19 cellular contexts compared by ENCODE assay signal in genomic region chr5:4080370-4080769, GRCh38.
DNase-seq lines count a peak whose midpoint lies in the region; ATAC-seq, FAIRE-seq and TF ChIP-seq lines count a peak whose summit lies in the region.
"Had no signal": no experiment of that assay in that cellular context is flagged by ENCODE, and none has a peak within 500 bp of the region (broad histone marks: within the 10 kb centered on the region; RNA-seq: fewer than 3 reads in every experiment).

No MANE protein-coding gene starts in this region.

- H2BK5ac ChIP-seq in H1 (ENCODE audit: low read depth, low read length) (no peak overlapping the region; the same call in 1 of the 2 replicates), trophoblast cell (ENCODE audit: low read depth, low read length, poor library complexity) (no peak overlapping the region)

- H3K27me3 ChIP-seq in HepG2 (ENCODE audit: control insufficient read depth in 1 of 2, insufficient read depth in 2 of 2, low read length in 2 of 2) (no peaks in the 10 kb centered on the region), right lobe of liver (no peaks in the 10 kb centered on the region), H1 (replicated peaks in 1 of 4; ENCODE audit: control insufficient read depth in 3 of 4, extremely low read depth in 1 of 4, insufficient read depth in 3 of 4, low read length in 3 of 4) (no peaks in the 10 kb centered on the region; a peak in 1 of 7 replicates), trophoblast cell (ENCODE audit: insufficient read depth, low read length) (no peaks in the 10 kb centered on the region)
- H3K27me3 ChIP-seq in naive thymus-derived CD4-positive, alpha-beta T cell (ENCODE audit: control insufficient read depth in 2 of 2, insufficient read depth in 2 of 2, low read length in 2 of 2) = no peaks in the 10 kb centered on the region
- H3K27me3 ChIP-seq: BLaER1 had no signal

- H2AK5ac ChIP-seq in H1 (ENCODE audit: low read depth, low read length) (peak overlapping the region; percentile 70; the same call in 1 of the 2 replicates), trophoblast cell (ENCODE audit: low read length) (no peak overlapping the region)

- H3K4me3 ChIP-seq in HepG2 (replicated peaks in 1 of 3; ENCODE audit: insufficient read depth in 1 of 3, low read depth in 2 of 3, low read length in 3 of 3) = no peak overlapping the region
- H3K4me3 ChIP-seq in right lobe of liver = no peak overlapping the region
- H3K4me3 ChIP-seq in H1 (ENCODE audit: extremely low read depth in 1 of 4, insufficient read depth in 2 of 4, low read depth in 3 of 4, low read length in 4 of 4) = no peak overlapping the region
- H3K4me3 ChIP-seq in naive thymus-derived CD4-positive, alpha-beta T cell (ENCODE audit: low read length) = no peak overlapping the region
- peak overlapping the region; percentile 53 for H3K4me3 ChIP-seq in trophoblast cell (ENCODE audit: low read depth, low read length)
- H3K4me3 ChIP-seq: BLaER1, HAP-1 had no signal

- FAIRE-seq in HepG2 (lab: Jason Lieb, UNC) (no peak), H1 (lab: Jason Lieb, UNC) (no peak)
- FAIRE-seq: GM19239 had no signal

- DNase-seq in HepG2 (ENCODE audit: low spot score) (no peak), right lobe of liver (no peak), H1 (ENCODE audit: low read depth in 1 of 2, low spot score in 2 of 2) (no peak), trophoblast cell (no peak), DMS53 treated with DMSO at 0.1 percent for 48 hours (lab: John Stamatoyannopoulos, UW; ENCODE audit: unreplicated experiment) (no peak), HuH-7 (ENCODE audit: low spot score) (no peak)
- DNase-seq in naive thymus-derived CD4-positive, alpha-beta T cell = no peak
- DNase-seq in activated T-cell treated with anti-CD3 and anti-CD28 coated beads, Interleukin-2, amount 50 U/mL, for 24 hours = no peak
- DNase-seq: 8988T; CD4-positive, alpha-beta memory T cell; DMS153; DMS79 treated with DMSO at 0.1 percent for 48 hours; GF-D8; HFFc6; KG1 had no signal

- in situ Hi-C loops in HepG2 (cut with HindIII; ENCODE audit: extremely low pct_ligation_motif_present, low pct_unique_long_range_greater_than_20kb) = no loop called here

- H3K9ac ChIP-seq in HepG2 (ENCODE audit: insufficient read depth, low read depth, low read length) (no peak overlapping the region), H1 (replicated peaks in 1 of 4; ENCODE audit: extremely low read depth in 1 of 4, low read depth in 3 of 4, low read length in 3 of 4) (no peak overlapping the region), trophoblast cell (ENCODE audit: low read length) (peak overlapping the region; percentile 24)
- H3K9ac ChIP-seq: BLaER1 had no signal

- H2AFZ ChIP-seq in HepG2 (ENCODE audit: low read length) = no peak overlapping the region
- H2AFZ ChIP-seq in H1 (ENCODE audit: low read length) = no peak overlapping the region
- no peak overlapping the region for H2AFZ ChIP-seq in trophoblast cell (ENCODE audit: insufficient read depth, low read length, poor library complexity)

- H3K4me3 Mint-ChIP-seq in naive thymus-derived CD4-positive, alpha-beta T cell = no peak overlapping the region
- no peak overlapping the region for H3K4me3 Mint-ChIP-seq in activated T-cell treated with anti-CD3 and anti-CD28 coated beads, Interleukin-2, amount 50 U/mL, for 24 hours
- H3K4me3 Mint-ChIP-seq: CD14-positive monocyte; CD4-positive, alpha-beta memory T cell; HFFc6 had no signal

- TF ChIP-seq EP300 in HepG2 (IDR thresholded peaks at IDR 0.05; ENCODE audit: low read depth in 2 of 2, low read length in 2 of 2) (no peak), HepG2 (CRISPR knock-in tag; IDR thresholded peaks at IDR 0.05; ENCODE audit: borderline replicate concordance) (no peak), H1 (IDR thresholded peaks at IDR 0.05; ENCODE audit: borderline replicate concordance in 1 of 2, low read depth in 2 of 2, low read length in 2 of 2) (no peak)

- TF ChIP-seq CTCF in HepG2 (CRISPR knock-in tag; IDR thresholded peaks at IDR 0.05) (no peak), right lobe of liver (IDR thresholded peaks at IDR 0.05) (no peak), H1 (IDR thresholded peaks at IDR 0.05; ENCODE audit: control extremely low read depth in 1 of 3, insufficient read depth in 1 of 3, low read depth in 1 of 3, low read length in 3 of 3) (no peak)

- H4K91ac ChIP-seq in H1 (replicated peaks; ENCODE audit: insufficient read length, low read length) = no peak overlapping the region
- H4K91ac ChIP-seq in trophoblast cell (ENCODE audit: low read depth, low read length) = no peak overlapping the region

- peak overlapping the region; percentile 17 for H3K56ac ChIP-seq in H1 (replicated peaks; ENCODE audit: insufficient read length, low read depth, low read length)

- BruUV-seq in HepG2 (replicated peaks; lab: Mats Ljungman, UMichigan) = no TSS peak

- CTCF ChIA-PET in HepG2 (lab: Yijun Ruan, JAX; ENCODE audit: low intra/inter-chr PET ratio, low total read pairs) (no interaction called here), H1 (lab: Charles Lee; ENCODE audit: partially characterized antibody) (interaction anchor here (0.7 kb wide), 1 partner anchor 234 kb away, joined by 3 read pairs; no protein-coding TSS in a partner anchor)
- CTCF ChIA-PET in naive thymus-derived CD4-positive, alpha-beta T cell (lab: Charles Lee) = no interaction called here

- no peaks in the 10 kb centered on the region for H3K79me2 ChIP-seq in HepG2 (ENCODE audit: insufficient read depth, low read length)
- H3K79me2 ChIP-seq in H1 (ENCODE audit: control insufficient read depth in 1 of 2, insufficient read depth in 2 of 2, low read length in 2 of 2) = no peaks in the 10 kb centered on the region
- H3K79me2 ChIP-seq in trophoblast cell (ENCODE audit: control insufficient read depth, insufficient read depth, low read length, poor library complexity) = no peaks in the 10 kb centered on the region

- H2BK12ac ChIP-seq in H1 (ENCODE audit: low read depth, low read length) (peak overlapping the region; percentile 78; the same call in 1 of the 2 replicates), trophoblast cell (ENCODE audit: low read length) (no peak overlapping the region)

- H3K4me2 ChIP-seq in HepG2 (ENCODE audit: low read depth, low read length) = no peak overlapping the region
- no peak overlapping the region for H3K4me2 ChIP-seq in H1 (ENCODE audit: insufficient read depth in 1 of 2, low read depth in 2 of 2, low read length in 2 of 2)
- H3K4me2 ChIP-seq in trophoblast cell (ENCODE audit: low read length) = no peak overlapping the region
- H3K4me2 ChIP-seq: BLaER1 had no signal

- ATAC-seq in HepG2 = no peak
- no peak for ATAC-seq in right lobe of liver
- peak; percentile 10 for ATAC-seq in naive thymus-derived CD4-positive, alpha-beta T cell

- H3K14ac ChIP-seq in H1 (ENCODE audit: insufficient read length) = no peak overlapping the region
- H3K14ac ChIP-seq in trophoblast cell (ENCODE audit: low read length) = no peak overlapping the region

- TF ChIP-seq POLR2A in HepG2 (IDR thresholded peaks at IDR 0.05; ENCODE audit: insufficient read depth in 1 of 2, low read depth in 2 of 2, low read length in 2 of 2) (no peak), right lobe of liver (IDR thresholded peaks at IDR 0.05) (no peak), H1 (IDR thresholded peaks at IDR 0.05; ENCODE audit: control extremely low read depth in 1 of 2, low read depth in 2 of 2, low read length in 2 of 2) (no peak)

- H3K27ac ChIP-seq in HepG2 (ENCODE audit: extremely low read length, insufficient read depth, low read length) (no peak overlapping the region), right lobe of liver (no peak overlapping the region), H1 (ENCODE audit: low read depth, low read length) (no peak overlapping the region), trophoblast cell (ENCODE audit: low read depth, low read length) (no peak overlapping the region)
- H3K27ac ChIP-seq in naive thymus-derived CD4-positive, alpha-beta T cell (ENCODE audit: low read depth, low read length) = no peak overlapping the region
- H3K27ac ChIP-seq: BLaER1 had no signal

- H3K18ac ChIP-seq in H1 (ENCODE audit: extremely low read depth, low read length) (no peak overlapping the region), trophoblast cell (ENCODE audit: low read length) (no peak overlapping the region)

- POLR2A ChIA-PET in HepG2 (lab: Yijun Ruan, JAX) = no interaction called here
- POLR2A ChIA-PET in H1 (lab: Charles Lee; ENCODE audit: partially characterized antibody) = no interaction called here
- POLR2A ChIA-PET in naive thymus-derived CD4-positive, alpha-beta T cell (lab: Charles Lee) = no interaction called here

- H3K4me1 ChIP-seq in HepG2 (ENCODE audit: insufficient read depth, low read length) (no peaks in the 10 kb centered on the region), right lobe of liver (no peaks in the 10 kb centered on the region), H1 (replicated peaks in 1 of 4; ENCODE audit: control insufficient read depth in 3 of 4, insufficient read depth in 4 of 4, low read length in 3 of 4) (no peaks in the 10 kb centered on the region), trophoblast cell (ENCODE audit: control insufficient read depth in 1 of 2, insufficient read depth in 2 of 2, low read length in 2 of 2) (no peaks in the 10 kb centered on the region)
- H3K4me1 ChIP-seq in naive thymus-derived CD4-positive, alpha-beta T cell (ENCODE audit: control insufficient read depth in 2 of 2, insufficient read depth in 2 of 2, low read length in 2 of 2) = no peaks in the 10 kb centered on the region
- H3K4me1 ChIP-seq: HAP-1 had no signal

- H3K9me3 Mint-ChIP-seq in naive thymus-derived CD4-positive, alpha-beta T cell = peaks cover 0 to 16% (median 3%) of the 10 kb centered on the region in 11 donors
- H3K9me3 Mint-ChIP-seq in activated T-cell treated with anti-CD3 and anti-CD28 coated beads, Interleukin-2, amount 50 U/mL, for 24 hours = peaks cover 10% of the 10 kb centered on the region

- TF ChIP-seq RAD21 in HepG2 (CRISPR knock-in tag; IDR thresholded peaks at IDR 0.05) (no peak), H1 (IDR thresholded peaks at IDR 0.05 in 1 of 2, conservative IDR thresholded peaks at IDR 0.05 in 1 of 2; ENCODE audit: low read depth in 2 of 2, low read length in 2 of 2) (no peak)

- no peaks in the 10 kb centered on the region; a peak in 1 of 5 replicates for H3K36me3 ChIP-seq in HepG2 (replicated peaks in 1 of 2; ENCODE audit: control insufficient read depth in 1 of 2, insufficient read depth in 2 of 2, low read length in 2 of 2)
- H3K36me3 ChIP-seq in right lobe of liver = no peaks in the 10 kb centered on the region
- H3K36me3 ChIP-seq in H1 (ENCODE audit: control insufficient read depth in 2 of 4, insufficient read depth in 4 of 4, low read length in 3 of 4) = no peaks in the 10 kb centered on the region
- H3K36me3 ChIP-seq in naive thymus-derived CD4-positive, alpha-beta T cell (ENCODE audit: control insufficient read depth in 2 of 3, insufficient read depth in 3 of 3, low read length in 3 of 3) = no peaks in the 10 kb centered on the region
- no peaks in the 10 kb centered on the region for H3K36me3 ChIP-seq in trophoblast cell (ENCODE audit: control insufficient read depth in 1 of 2, insufficient read depth in 2 of 2, low read length in 2 of 2)
- H3K36me3 ChIP-seq: BLaER1, HAP-1 had no signal

- no peak overlapping the region for H4K12ac ChIP-seq in trophoblast cell (ENCODE audit: low read depth, low read length)

- H3K23me2 ChIP-seq in H1 (ENCODE audit: low read depth, low read length) = peaks cover 3% of the 10 kb centered on the region

- no peaks in the 10 kb centered on the region for H4K20me1 ChIP-seq in HepG2 (ENCODE audit: insufficient read depth, low read length)
- H4K20me1 ChIP-seq in H1 (replicated peaks in 1 of 2; ENCODE audit: control insufficient read depth in 1 of 2, insufficient read depth in 2 of 2, low read length in 2 of 2) = peaks cover 0 to 6% of the 10 kb centered on the region in 2 experiments
- H4K20me1 ChIP-seq: BLaER1 had no signal

- H3K23ac ChIP-seq in H1 (ENCODE audit: insufficient read length) (peak overlapping the region; percentile 52), trophoblast cell (ENCODE audit: low read length) (no peak overlapping the region)

- H3K36me3 Mint-ChIP-seq in naive thymus-derived CD4-positive, alpha-beta T cell = no peaks in the 10 kb centered on the region
- no peaks in the 10 kb centered on the region for H3K36me3 Mint-ChIP-seq in activated T-cell treated with anti-CD3 and anti-CD28 coated beads, Interleukin-2, amount 50 U/mL, for 24 hours (ENCODE audit: low read depth)
- H3K36me3 Mint-ChIP-seq: CD14-positive monocyte; CD4-positive, alpha-beta memory T cell had no signal

- intact Hi-C loops in HepG2 (cut with micrococcal nuclease; ENCODE audit: unreplicated experiment) (no loop called here), right lobe of liver (cut with DNase I) (no loop called here)
- intact Hi-C loops in naive thymus-derived CD4-positive, alpha-beta T cell (cut with micrococcal nuclease) = no loop called here

- H3K4me1 Mint-ChIP-seq in naive thymus-derived CD4-positive, alpha-beta T cell = no peaks in the 10 kb centered on the region
- H3K4me1 Mint-ChIP-seq in activated T-cell treated with anti-CD3 and anti-CD28 coated beads, Interleukin-2, amount 50 U/mL, for 24 hours (ENCODE audit: low read depth) = no peaks in the 10 kb centered on the region
- H3K4me1 Mint-ChIP-seq: CD14-positive monocyte; CD4-positive, alpha-beta memory T cell had no signal

- no peak overlapping the region for H2BK120ac ChIP-seq in H1 (replicated peaks; ENCODE audit: low read depth, low read length)
- no peak overlapping the region for H2BK120ac ChIP-seq in trophoblast cell (ENCODE audit: insufficient read depth, low read length, poor library complexity)

- H4K5ac ChIP-seq in H1 (ENCODE audit: insufficient read length, low read depth, low read length) = no peak overlapping the region

- H3K79me1 ChIP-seq in H1 (ENCODE audit: low read depth, low read length) = no peaks in the 10 kb centered on the region
- no peaks in the 10 kb centered on the region for H3K79me1 ChIP-seq in trophoblast cell (ENCODE audit: low read length)

- H3K4ac ChIP-seq in H1 (replicated peaks; ENCODE audit: insufficient read length, low read depth, low read length) = no peak overlapping the region
- H3K4ac ChIP-seq in trophoblast cell (ENCODE audit: low read depth, low read length) = no peak overlapping the region

- 0% methylated on average over 2 of the region's 3 CpGs for WGBS in HepG2 (ENCODE audit: low lambda C conversion rate)
- WGBS in right lobe of liver (ENCODE audit: insufficient coverage, low coverage, low lambda C conversion rate, missing lambda C conversion rate) = 67% methylated on average over 1 of the region's 3 CpGs
- 84% methylated on average over 3 of the region's 3 CpGs; no CpG with 5 or more reads in 1 of the 2 experiments for WGBS in H1 (ENCODE audit: extremely low coverage in 1 of 2, insufficient coverage in 1 of 2, insufficient read length in 1 of 2, insufficient replicate concordance in 2 of 2, low coverage in 1 of 2, low lambda C conversion rate in 2 of 2, missing lambda C conversion rate in 1 of 2), 2 experiments
- WGBS in trophoblast cell (ENCODE audit: extremely low coverage, insufficient coverage, insufficient read length) = no CpG with 5 or more reads among the region's 3 CpGs

- H3K9me3 ChIP-seq in HepG2 (ENCODE audit: low read length) (peaks cover 85% of the 10 kb centered on the region), right lobe of liver (no peaks in the 10 kb centered on the region), H1 (ENCODE audit: insufficient read depth in 2 of 2, low read depth in 1 of 2, low read length in 1 of 2) (no peaks in the 10 kb centered on the region), trophoblast cell (ENCODE audit: insufficient read depth, low read depth, low read length) (peaks cover 6% of the 10 kb centered on the region)
- no peaks in the 10 kb centered on the region for H3K9me3 ChIP-seq in naive thymus-derived CD4-positive, alpha-beta T cell (ENCODE audit: control insufficient read depth in 2 of 3, low read length in 3 of 3)
- H3K9me3 ChIP-seq: BLaER1, HAP-1 had no signal

- H3K27ac Mint-ChIP-seq in naive thymus-derived CD4-positive, alpha-beta T cell = no peak overlapping the region
- no peak overlapping the region for H3K27ac Mint-ChIP-seq in activated T-cell treated with anti-CD3 and anti-CD28 coated beads, Interleukin-2, amount 50 U/mL, for 24 hours
- H3K27ac Mint-ChIP-seq: CD14-positive monocyte; CD4-positive, alpha-beta memory T cell; HFFc6 had no signal

- no peak overlapping the region for H2BK20ac ChIP-seq in H1 (ENCODE audit: low read length)

- H2BK15ac ChIP-seq in H1 (ENCODE audit: low read length) = 0 out of 2 replicates have a peak overlapping the region, but pooled peaks have one; percentile 3

- peak overlapping the region; percentile 11; the same call in 1 of the 2 replicates for H4K8ac ChIP-seq in H1 (ENCODE audit: extremely low read depth, insufficient read depth, low read length)
- H4K8ac ChIP-seq in trophoblast cell (ENCODE audit: low read depth, low read length) = no peak overlapping the region

- peaks cover 0 to 4% (median 0%) of the 10 kb centered on the region in 5 donors for H3K27me3 Mint-ChIP-seq in naive thymus-derived CD4-positive, alpha-beta T cell
- H3K27me3 Mint-ChIP-seq in activated T-cell treated with anti-CD3 and anti-CD28 coated beads, Interleukin-2, amount 50 U/mL, for 24 hours = no peaks in the 10 kb centered on the region
- H3K27me3 Mint-ChIP-seq: CD4-positive, alpha-beta memory T cell had no signal
